ENCODE assay signal across 19 cellular contexts in genomic region chr2:233130024-233130423, GRCh38.
DNase-seq lines count a peak whose midpoint lies in the region; ATAC-seq lines count a peak whose summit lies in the region.
"Had no signal": no experiment of that assay in that cellular context is flagged by ENCODE, and none has a peak within 500 bp of the region (broad histone marks: within the 10 kb centered on the region; RNA-seq: fewer than 3 reads in every experiment).

No MANE protein-coding gene starts in this region.

- no peaks in the 10 kb centered on the region for H3K9me3 Mint-ChIP-seq in activated CD4-positive, alpha-beta T cell treated with anti-CD3 and anti-CD28 coated beads for 36 hours (ENCODE audit: low read depth)
- peaks cover 0 to 5% (median 2%) of the 10 kb centered on the region in 8 donors for H3K9me3 Mint-ChIP-seq in CD4-positive, alpha-beta memory T cell
- peaks cover 4% of the 10 kb centered on the region for H3K9me3 Mint-ChIP-seq in activated CD4-positive, alpha-beta memory T cell treated with anti-CD3 and anti-CD28 coated beads, Interleukin-2, amount 10 ng/mL, durations not matched to agents 7 days and 5 days
- H3K9me3 Mint-ChIP-seq in naive B cell = peaks cover 0 to 5% (median 0%) of the 10 kb centered on the region in 7 donors

- no peaks in the 10 kb centered on the region for H3K9me3 ChIP-seq in CD4-positive, alpha-beta memory T cell (ENCODE audit: control insufficient read depth in 1 of 2, low read length in 2 of 2)
- H3K9me3 ChIP-seq: lower lobe of right lung, testis had no signal

- peaks cover 71% of the 10 kb centered on the region for H3K36me3 ChIP-seq in CD4-positive, alpha-beta memory T cell (ENCODE audit: insufficient read depth, low read length)

- H3K36me3 Mint-ChIP-seq in activated CD4-positive, alpha-beta T cell treated with anti-CD3 and anti-CD28 coated beads for 36 hours (ENCODE audit: low read depth) = peaks cover 57% of the 10 kb centered on the region
- H3K36me3 Mint-ChIP-seq in CD4-positive, alpha-beta memory T cell = peaks cover 56 to 82% of the 10 kb centered on the region in 2 donors
- peaks cover 88% of the 10 kb centered on the region for H3K36me3 Mint-ChIP-seq in activated CD4-positive, alpha-beta memory T cell treated with anti-CD3 and anti-CD28 coated beads, Interleukin-2, amount 10 ng/mL, durations not matched to agents 7 days and 5 days (ENCODE audit: low read depth)
- peaks cover 11 to 46% of the 10 kb centered on the region in 2 donors for H3K36me3 Mint-ChIP-seq in naive B cell

- no peak overlapping the region for H3K4me3 Mint-ChIP-seq in activated CD4-positive, alpha-beta T cell treated with anti-CD3 and anti-CD28 coated beads for 36 hours
- H3K4me3 Mint-ChIP-seq in CD4-positive, alpha-beta memory T cell = peak overlapping the region in 3 of 8 donors; percentile 27 to 61 (median 27)
- no peak overlapping the region for H3K4me3 Mint-ChIP-seq in activated CD4-positive, alpha-beta memory T cell treated with anti-CD3 and anti-CD28 coated beads, Interleukin-2, amount 10 ng/mL, durations not matched to agents 7 days and 5 days
- peak overlapping the region in 1 of 8 donors; percentile 25 for H3K4me3 Mint-ChIP-seq in naive B cell

- peak overlapping the region; percentile 20 for H3K27ac Mint-ChIP-seq in activated CD4-positive, alpha-beta T cell treated with anti-CD3 and anti-CD28 coated beads for 36 hours
- H3K27ac Mint-ChIP-seq in CD4-positive, alpha-beta memory T cell = peak overlapping the region; percentile 42 to 89 (median 67)
- peak overlapping the region; percentile 77 for H3K27ac Mint-ChIP-seq in activated CD4-positive, alpha-beta memory T cell treated with anti-CD3 and anti-CD28 coated beads, Interleukin-2, amount 10 ng/mL, durations not matched to agents 7 days and 5 days
- H3K27ac Mint-ChIP-seq in naive B cell = peak overlapping the region in 5 of 6 donors; percentile 63 to 90 (median 79)

- no peaks in the 10 kb centered on the region for H3K27me3 Mint-ChIP-seq in activated CD4-positive, alpha-beta T cell treated with anti-CD3 and anti-CD28 coated beads for 36 hours
- H3K27me3 Mint-ChIP-seq in CD4-positive, alpha-beta memory T cell = no peaks in the 10 kb centered on the region
- no peaks in the 10 kb centered on the region for H3K27me3 Mint-ChIP-seq in activated CD4-positive, alpha-beta memory T cell treated with anti-CD3 and anti-CD28 coated beads, Interleukin-2, amount 10 ng/mL, durations not matched to agents 7 days and 5 days
- no peaks in the 10 kb centered on the region for H3K27me3 Mint-ChIP-seq in naive B cell

- intact Hi-C loops in activated CD4-positive, alpha-beta T cell treated with anti-CD3 and anti-CD28 coated beads for 36 hours (cut with DNase I, micrococcal nuclease) = no loop called here
- intact Hi-C loops in CD4-positive, alpha-beta memory T cell (cut with micrococcal nuclease) = no loop called here
- intact Hi-C loops in left colon (cut with DNase I, micrococcal nuclease) = no loop called here

- peaks cover 12% of the 10 kb centered on the region for H3K4me1 ChIP-seq in CD4-positive, alpha-beta memory T cell (ENCODE audit: insufficient read depth, low read length)
- H3K4me1 ChIP-seq: lower lobe of right lung, testis had no signal

- CTCF ChIA-PET in activated CD4-positive, alpha-beta T cell treated with anti-CD3 and anti-CD28 coated beads for 36 hours (lab: Charles Lee) = interaction anchor here (0.8 to 1.1 kb wide), 3 partner anchors 22 to 528 kb away, joined by 3 read pairs; no protein-coding TSS in a partner anchor
- CTCF ChIA-PET in CD4-positive, alpha-beta memory T cell (lab: Charles Lee; ENCODE audit: partially characterized antibody) = interaction anchor here (0.7 to 2.8 kb wide), 3 partner anchors 33 to 121 kb away, joined by 3 to 13 read pairs (median 8); partner anchors contain the start of gene ATG16L1
- CTCF ChIA-PET in activated CD4-positive, alpha-beta memory T cell treated with anti-CD3 and anti-CD28 coated beads, Interleukin-2, amount 10 ng/mL, durations not matched to agents 7 days and 5 days (lab: Charles Lee) = interaction anchor here (0.9 to 1.8 kb wide), 5 partner anchors 48 to 122 kb away, joined by 3 to 6 read pairs (median 4); partner anchors contain the start of genes ATG16L1 and INPP5D

- H3K27ac ChIP-seq in CD4-positive, alpha-beta memory T cell (ENCODE audit: low read depth, low read length) = no peak overlapping the region
- H3K27ac ChIP-seq: BLaER1 treated with 17β-estradiol and CSF1 and Interleukin-3, amounts not matched to agents 10 nM and 100 nM; HL-60; lower lobe of right lung; testis had no signal

- peaks cover 13% of the 10 kb centered on the region for H3K4me1 Mint-ChIP-seq in activated CD4-positive, alpha-beta T cell treated with anti-CD3 and anti-CD28 coated beads for 36 hours
- peaks cover 9 to 48% (median 24%) of the 10 kb centered on the region in 4 donors for H3K4me1 Mint-ChIP-seq in CD4-positive, alpha-beta memory T cell
- H3K4me1 Mint-ChIP-seq in activated CD4-positive, alpha-beta memory T cell treated with anti-CD3 and anti-CD28 coated beads, Interleukin-2, amount 10 ng/mL, durations not matched to agents 7 days and 5 days = peaks cover 41% of the 10 kb centered on the region
- H3K4me1 Mint-ChIP-seq in naive B cell = peaks cover 25 to 41% (median 30%) of the 10 kb centered on the region in 3 donors

- H3K4me3 ChIP-seq in CD4-positive, alpha-beta memory T cell (ENCODE audit: low read length in 2 of 2) = no peak overlapping the region
- H3K4me3 ChIP-seq: BLaER1 treated with 17β-estradiol and CSF1 and Interleukin-3, amounts not matched to agents 10 nM and 100 nM; lower lobe of right lung; testis had no signal

- POLR2A ChIA-PET in activated CD4-positive, alpha-beta T cell treated with anti-CD3 and anti-CD28 coated beads for 36 hours (lab: Charles Lee) = no interaction called here
- POLR2A ChIA-PET in CD4-positive, alpha-beta memory T cell (lab: Charles Lee; ENCODE audit: partially characterized antibody) = interaction anchor here (0.7 to 1.9 kb wide), 4 partner anchors 9 to 110 kb away, joined by 3 to 5 read pairs (median 4); partner anchors contain the start of gene INPP5D
- POLR2A ChIA-PET in activated CD4-positive, alpha-beta memory T cell treated with anti-CD3 and anti-CD28 coated beads, Interleukin-2, amount 10 ng/mL, durations not matched to agents 7 days and 5 days (lab: Charles Lee) = interaction anchor here (1.0 to 2.3 kb wide), 5 partner anchors 8 to 121 kb away, joined by 3 to 5 read pairs (median 3); partner anchors contain the start of genes ATG16L1 and INPP5D

- DNase-seq in activated CD4-positive, alpha-beta T cell treated with anti-CD3 and anti-CD28 coated beads for 36 hours = no peak
- DNase-seq in activated CD4-positive, alpha-beta T cell treated with anti-CD3 and anti-CD28 coated beads, Interleukin-2, amount 50 U/mL, for 48 hours = no peak
- no peak for DNase-seq in CD4-positive, alpha-beta memory T cell
- DNase-seq in activated CD4-positive, alpha-beta memory T cell treated with anti-CD3 and anti-CD28 coated beads, Interleukin-2, amount 10 ng/mL, durations not matched to agents 7 days and 5 days = peak; percentile 18
- DNase-seq in naive B cell = no peak
- DNase-seq in left colon = no peak
- no peak for DNase-seq in NCI-H226
- DNase-seq: activated CD4-positive, alpha-beta T cell treated with anti-CD3 and anti-CD28 coated beads, Interleukin-2, amount 50 U/mL, for 1 hour; anterior cingulate cortex; foreskin melanocyte; hypothalamus; lower lobe of right lung; NCI-H2107; right cardiac atrium; stimulated activated CD4-positive, alpha-beta T cell treated with anti-CD3 and anti-CD28 coated beads, Interleukin-15, amount 100 ng/mL, for 24 hours; testis had no signal

- no peaks in the 10 kb centered on the region for H3K27me3 ChIP-seq in CD4-positive, alpha-beta memory T cell (ENCODE audit: insufficient read depth, low read length)
- H3K27me3 ChIP-seq: BLaER1 treated with 17β-estradiol and CSF1 and Interleukin-3, amounts not matched to agents 10 nM and 100 nM; testis had no signal

- ATAC-seq in activated CD4-positive, alpha-beta T cell treated with anti-CD3 and anti-CD28 coated beads for 36 hours = no peak
- ATAC-seq in naive B cell (ENCODE audit: low read depth in 2 of 2) (no peak), GM19351 (IDR thresholded peaks at IDR 0.05; ENCODE audit: unreplicated experiment) (no peak), left colon (no peak)
- ATAC-seq: lower lobe of right lung, right cardiac atrium had no signal

Comparison
In these comparisons a context has a peak if more than half of its experiments do, and no peak if none do; other contexts are left out.
1. H3K27ac Mint-ChIP-seq: peak in every context shown above with its lines; median percentile 79 in naive B cell; 77 in activated CD4-positive, alpha-beta memory T cell treated with anti-CD3 and anti-CD28 coated beads, Interleukin-2, amount 10 ng/mL, durations not matched to agents 7 days and 5 days; 67 in CD4-positive, alpha-beta memory T cell; 20 in activated CD4-positive, alpha-beta T cell treated with anti-CD3 and anti-CD28 coated beads for 36 hours.